ENCODE assay signal across 8 cellular contexts in the genomic region with DNA sequence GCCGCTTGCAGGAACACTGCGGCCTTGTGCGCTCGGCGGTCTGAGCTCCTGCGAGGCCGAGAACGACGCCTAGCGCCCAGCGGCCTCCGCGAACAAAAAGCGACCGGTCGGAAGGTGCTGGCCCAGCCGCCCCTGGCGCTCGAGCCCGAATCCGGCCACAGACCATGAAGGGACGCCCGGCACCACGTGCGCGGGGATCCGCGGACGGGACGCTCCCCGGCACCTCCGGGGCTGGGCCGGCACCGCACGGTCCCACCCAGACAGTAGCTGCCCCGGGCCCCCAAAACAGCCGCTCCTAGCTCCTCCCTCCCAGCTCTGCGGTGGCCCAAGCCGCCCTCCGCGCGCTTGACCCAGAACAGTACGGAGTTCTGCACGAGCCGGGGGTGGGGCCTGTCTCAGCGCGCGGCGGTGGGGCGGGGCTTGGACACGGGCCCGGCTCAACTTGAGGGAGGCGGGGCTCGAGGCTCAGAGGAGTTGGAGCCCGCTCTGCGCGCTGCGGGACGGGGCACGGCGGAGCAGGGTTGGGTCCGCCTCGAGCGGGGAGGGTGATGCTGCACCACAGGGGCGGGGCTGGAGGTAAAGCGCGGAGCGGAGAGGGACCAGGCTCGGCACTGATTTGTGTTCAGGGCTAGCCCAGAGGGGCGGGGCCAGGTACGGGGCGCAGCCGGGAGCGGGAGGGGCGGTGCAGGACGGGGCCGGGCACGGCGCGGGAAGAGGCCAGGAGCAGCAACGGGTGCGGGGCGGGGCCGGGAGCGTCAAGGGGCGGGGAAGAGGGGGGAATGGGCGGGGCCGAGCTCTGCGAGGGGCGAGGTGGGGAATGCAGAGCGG. TPM values are rescaled to one million over a fixed set of nuclear protein-coding genes. Genes with fewer than 3 reads are reported as not detected.
DNase-seq lines count a peak whose midpoint lies in the region; ATAC-seq and TF ChIP-seq lines count a peak whose summit lies in the region.

No MANE protein-coding gene starts in this region.

- H3K4me3 Mint-ChIP-seq in chondrocyte (ENCODE audit: unreplicated experiment), result peak overlapping the region; percentile 75

- no peaks in the 10 kb centered on the region for H3K36me3 Mint-ChIP-seq in chondrocyte (ENCODE audit: low read depth)

- H3K9me3 Mint-ChIP-seq in chondrocyte (ENCODE audit: low read depth), result no peaks in the 10 kb centered on the region

- H3K27me3 Mint-ChIP-seq in chondrocyte (ENCODE audit: low read depth), result no peaks in the 10 kb centered on the region

- peaks cover 25% of the 10 kb centered on the region for H3K4me1 Mint-ChIP-seq in chondrocyte (ENCODE audit: low read depth)

- DNase-seq in AML-193 (lab: John Stamatoyannopoulos, UW), result peak; percentile 90
- peak; percentile 75 to 95 for DNase-seq in NCI-H446 (lab: John Stamatoyannopoulos, UW)
- peak; percentile 95 to 96 for DNase-seq in activated CD4-positive, alpha-beta T cell treated with anti-CD3 and anti-CD28 coated beads for 24 hours (ENCODE audit: low read depth in 2 of 2)
- DNase-seq in chondrocyte (ENCODE audit: low spot score), result peak; percentile 98
- peak; percentile 83 for DNase-seq in kidney glomerular epithelial cell (lab: John Stamatoyannopoulos, UW)
- DNase-seq in stimulated activated CD4-positive, alpha-beta T cell treated with anti-CD3 and anti-CD28 coated beads, Interleukin-15, amount 100 ng/mL, for 48 hours (ENCODE audit: low read depth in 2 of 2), result peak; percentile 96 to 97

- TF ChIP-seq CTCF in chondrocyte (IDR thresholded peaks at IDR 0.05), result peak; percentile 57

- peak overlapping the region; percentile 85 for H3K27ac Mint-ChIP-seq in chondrocyte (ENCODE audit: unreplicated experiment)

- peak; percentile 90 for ATAC-seq in GM19035 (IDR thresholded peaks at IDR 0.05; ENCODE audit: unreplicated experiment)
- ATAC-seq in HG03342 (IDR thresholded peaks at IDR 0.05; ENCODE audit: unreplicated experiment), result peak; percentile 91

RNA-seq across cellular contexts. Expression of gene IMPA2, which starts 0.5 kb away (rescaled TPM):
- 10.8 to 25.1 TPM (median 10.9 TPM) in 3 replicates for total RNA-seq in chondrocyte

Comparison
In these comparisons a context has a peak if more than half of its experiments do, and no peak if none do; other contexts are left out.
1. Peak in every context shown above with its lines: DNase-seq and ATAC-seq.